19 cellular contexts compared by ENCODE assay signal in the genomic region with DNA sequence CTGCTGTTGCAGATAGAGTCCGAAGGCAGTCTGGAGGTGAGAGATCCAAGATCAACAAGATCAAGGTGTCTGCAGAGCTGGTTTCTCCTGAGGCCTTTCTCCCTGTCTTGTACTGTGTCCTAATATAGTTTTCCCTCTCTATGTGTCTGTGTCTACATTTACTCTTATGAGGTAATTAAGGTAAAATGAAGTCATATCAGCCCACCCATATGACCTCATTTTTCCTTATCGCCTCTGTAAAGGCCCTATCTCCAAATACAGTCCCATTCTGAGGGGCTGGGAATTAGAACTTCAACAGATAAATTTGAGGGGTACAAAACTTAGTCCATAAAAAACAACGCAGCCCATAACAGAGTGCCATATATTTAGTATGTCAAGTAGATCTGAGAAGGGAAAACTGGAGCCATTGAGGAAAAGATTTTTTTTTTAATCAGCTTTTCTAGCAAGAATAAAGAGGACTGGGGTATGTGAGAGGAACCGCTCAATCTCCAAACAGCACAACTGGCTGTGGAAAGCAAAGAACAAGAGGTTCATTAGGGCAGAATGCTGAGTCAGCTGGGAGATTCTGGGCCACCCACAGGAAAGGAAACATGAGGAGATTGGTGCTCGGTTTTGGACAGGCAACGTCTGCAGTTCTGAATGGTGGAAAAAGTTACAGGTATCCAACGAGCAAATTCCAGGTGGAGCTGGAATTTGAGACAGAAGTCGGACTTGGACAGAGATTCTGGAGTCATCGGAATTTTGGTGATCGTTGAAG.
DNase-seq lines count a peak whose midpoint lies in the region; ATAC-seq, FAIRE-seq and TF ChIP-seq lines count a peak whose summit lies in the region.
"Had no signal": no experiment of that assay in that cellular context is flagged by ENCODE, and none has a peak within 500 bp of the region (broad histone marks: within the 10 kb centered on the region; RNA-seq: fewer than 3 reads in every experiment).

No MANE protein-coding gene starts in this region.

- no peaks in the 10 kb centered on the region for H3K4me1 ChIP-seq in breast epithelium

- no peak for FAIRE-seq in HTR-8/SVneo (lab: Jason Lieb, UNC)

- no peaks in the 10 kb centered on the region for H3K9me3 ChIP-seq in breast epithelium
- H3K9me3 ChIP-seq: SK-N-SH had no signal

- H3K36me3 Mint-ChIP-seq in MCF 10A (ENCODE audit: insufficient read depth, unreplicated experiment): no peaks in the 10 kb centered on the region
- H3K36me3 Mint-ChIP-seq: CD14-positive monocyte had no signal

- H3K27me3 Mint-ChIP-seq in MCF 10A (ENCODE audit: insufficient read depth, unreplicated experiment): no peaks in the 10 kb centered on the region

- no peak overlapping the region for H3K4me3 Mint-ChIP-seq in MCF 10A (ENCODE audit: unreplicated experiment)
- H3K4me3 Mint-ChIP-seq: CD14-positive monocyte had no signal

- BruUV-seq in MCF 10A (replicated peaks; lab: Mats Ljungman, UMichigan): no TSS peak

- no peak overlapping the region for H3K27ac ChIP-seq in breast epithelium
- H3K27ac ChIP-seq: GM23248 had no signal

- H3K4me1 Mint-ChIP-seq in MCF 10A (ENCODE audit: insufficient read depth, unreplicated experiment): peaks cover 6% of the 10 kb centered on the region

- POLR2A ChIA-PET in MCF 10A (lab: Yijun Ruan, JAX): interaction anchor here (0.6 to 1.7 kb wide), 5 partner anchors 48 to 476 kb away, joined by 3 to 4 read pairs (median 3); no protein-coding TSS in a partner anchor

- intact Hi-C loops in MCF 10A (cut with micrococcal nuclease) (loop anchor here (10.0 kb wide), 1 partner anchor 932 kb away; no protein-coding TSS in a partner anchor), breast epithelium (cut with DNase I; ENCODE audit: low total_unique reads) (loop anchor here (1.0 kb wide), 1 partner anchor 17 kb away; no protein-coding TSS in a partner anchor)

- CTCF ChIA-PET in MCF 10A (lab: Yijun Ruan, JAX): interaction anchor here (0.5 to 5.2 kb wide), 44 partner anchors 10 to 1748 kb away, joined by 3 to 74 read pairs (median 4); no protein-coding TSS in a partner anchor

- no peaks in the 10 kb centered on the region for H3K36me3 ChIP-seq in breast epithelium

- no peak for ATAC-seq in GM19324 (IDR thresholded peaks at IDR 0.05; ENCODE audit: low FRiP score, unreplicated experiment)
- ATAC-seq: Panc1, Right ventricle myocardium inferior had no signal

- TF ChIP-seq CTCF in MCF 10A (IDR thresholded peaks at IDR 0.05; ENCODE audit: unreplicated experiment): no peak
- TF ChIP-seq CTCF in breast epithelium (IDR thresholded peaks at IDR 0.05): no peak
- TF ChIP-seq CTCF in choroid plexus epithelial cell (conservative IDR thresholded peaks at IDR 0.05; ENCODE audit: low read depth, low read length): no peak

- TF ChIP-seq POLR2A in breast epithelium (IDR thresholded peaks at IDR 0.05): no peak

- no peaks in the 10 kb centered on the region for H3K9me3 Mint-ChIP-seq in MCF 10A (ENCODE audit: unreplicated experiment)

- H3K4me3 ChIP-seq in breast epithelium: no peak overlapping the region
- H3K4me3 ChIP-seq in choroid plexus epithelial cell (ENCODE audit: low read depth, low read length): no peak overlapping the region
- H3K4me3 ChIP-seq: GM23248 had no signal

- DNase-seq in MCF 10A (ENCODE audit: unreplicated experiment): peak; percentile 31
- no peak for DNase-seq in breast epithelium (ENCODE audit: low spot score in 2 of 2)
- peak; percentile 68 for DNase-seq in RPMI8226
- peak; percentile 9 for DNase-seq in choroid plexus epithelial cell (ENCODE audit: low read depth)
- DNase-seq in dermis blood vessel endothelial cell: no peak
- no peak for DNase-seq in HTR-8/SVneo (ENCODE audit: insufficient read length, low spot score)
- DNase-seq: COR-L47, DMS53, GM23248, Karpas-422, NCI-H1105 treated with DMSO at 0.1 percent for 48 hours, NCI-H1694 treated with DMSO at 0.1 percent for 48 hours, NCI-H510A, SK-N-SH, T-helper 1 cell had no signal

- no peak overlapping the region for H3K27ac Mint-ChIP-seq in MCF 10A (ENCODE audit: low read depth, unreplicated experiment)
- H3K27ac Mint-ChIP-seq: CD14-positive monocyte had no signal

- peaks cover 0 to 3% of the 10 kb centered on the region in 2 donors for H3K27me3 ChIP-seq in breast epithelium

Comparison
In these comparisons a context has a peak if more than half of its experiments do, and no peak if none do; other contexts are left out.
1. DNase-seq: peak in MCF 10A (single experiment), RPMI8226 (single experiment) and choroid plexus epithelial cell (single experiment); none in breast epithelium (0 of 2), dermis blood vessel endothelial cell (single experiment) and HTR-8/SVneo (single experiment).